In genomic region chr17:65131946-65132345, GRCh38 we compare ENCODE assay signal across 16 cellular contexts. TPM values are rescaled to one million over a fixed set of nuclear protein-coding genes. Genes with fewer than 3 reads are reported as not detected.
DNase-seq lines count a peak whose midpoint lies in the region; ATAC-seq, FAIRE-seq and TF ChIP-seq lines count a peak whose summit lies in the region.
"Had no signal": no experiment of that assay in that cellular context is flagged by ENCODE, and none has a peak within 500 bp of the region (broad histone marks: within the 10 kb centered on the region; RNA-seq: fewer than 3 reads in every experiment).

No MANE protein-coding gene starts in this region.

- H3K27ac Mint-ChIP-seq in HFFc6 = peak overlapping the region; percentile 50
- H3K27ac Mint-ChIP-seq: progenitor cell of endocrine pancreas had no signal

- H3K4me3 Mint-ChIP-seq in HFFc6 = peak overlapping the region; percentile 6; the same call in 1 of the 2 replicates

- no peaks in the 10 kb centered on the region for H3K9me3 Mint-ChIP-seq in HFFc6

- H3K27me3 Mint-ChIP-seq in HFFc6 (ENCODE audit: insufficient read depth) = peaks cover 22% of the 10 kb centered on the region

- TF ChIP-seq CTCF in HFFc6 (IDR thresholded peaks at IDR 0.05) = no peak

- no peak for FAIRE-seq in frontal cortex (lab: Jason Lieb, UNC)
- FAIRE-seq: H1, islet of Langerhans had no signal

- H3K4me1 Mint-ChIP-seq in HFFc6 (ENCODE audit: low read depth) = peaks cover 22% of the 10 kb centered on the region

- no peak for ATAC-seq in GM18517 (IDR thresholded peaks at IDR 0.05; ENCODE audit: unreplicated experiment)

- no peaks in the 10 kb centered on the region for H3K36me3 Mint-ChIP-seq in HFFc6 (ENCODE audit: low read depth)

- DNase-seq in AG08395 (ENCODE audit: low spot score) = peak; percentile 90
- DNase-seq in HFFc6 = peak; percentile 95
- peak; percentile 22 for DNase-seq in amniotic stem cell (lab: John Stamatoyannopoulos, UW)
- peak; percentile 82 for DNase-seq in kidney tubule cell (ENCODE audit: low spot score)
- DNase-seq in NCI-H128 (lab: John Stamatoyannopoulos, UW; ENCODE audit: unreplicated experiment) = no peak
- DNase-seq in frontal cortex (ENCODE audit: low spot score in 2 of 2) = no peak
- no peak for DNase-seq in GM19238 (ENCODE audit: insufficient read length, low spot score)
- DNase-seq: activated CD4-positive, alpha-beta T cell treated with anti-CD3 and anti-CD28 coated beads for 1 hour; activated T-cell treated with anti-CD3 and anti-CD28 coated beads, Interleukin-2, amount 50 U/mL, for 1 hour; BE2C; MM.1S; NK-92 treated with Interleukin-12 subunit alpha and Interleukin-12 subunit beta, amount 100 ng/mL, for 24 hours had no signal

RNA-seq across cellular contexts. Expression of gene RGS9, which starts 5.2 kb away (rescaled TPM):
- under 1 TPM; 0.31 to 0.97 (median 0.42) TPM for total RNA-seq in HFFc6 (2021; fragmentation: NEBNext Ultra II Directional; extraction: Animal tissue kit (Norgen Biotek cat#: 25700))
- total RNA-seq in frontal cortex = 15.1 TPM

Comparison
In these comparisons a context has a peak if more than half of its experiments do, and no peak if none do; other contexts are left out.
1. DNase-seq: peak in AG08395 (single experiment), HFFc6 (single experiment), amniotic stem cell (single experiment) and kidney tubule cell (single experiment); none in NCI-H128 (single experiment), frontal cortex (0 of 2) and GM19238 (single experiment).